9 cellular contexts compared by ENCODE assay signal in the genomic region with DNA sequence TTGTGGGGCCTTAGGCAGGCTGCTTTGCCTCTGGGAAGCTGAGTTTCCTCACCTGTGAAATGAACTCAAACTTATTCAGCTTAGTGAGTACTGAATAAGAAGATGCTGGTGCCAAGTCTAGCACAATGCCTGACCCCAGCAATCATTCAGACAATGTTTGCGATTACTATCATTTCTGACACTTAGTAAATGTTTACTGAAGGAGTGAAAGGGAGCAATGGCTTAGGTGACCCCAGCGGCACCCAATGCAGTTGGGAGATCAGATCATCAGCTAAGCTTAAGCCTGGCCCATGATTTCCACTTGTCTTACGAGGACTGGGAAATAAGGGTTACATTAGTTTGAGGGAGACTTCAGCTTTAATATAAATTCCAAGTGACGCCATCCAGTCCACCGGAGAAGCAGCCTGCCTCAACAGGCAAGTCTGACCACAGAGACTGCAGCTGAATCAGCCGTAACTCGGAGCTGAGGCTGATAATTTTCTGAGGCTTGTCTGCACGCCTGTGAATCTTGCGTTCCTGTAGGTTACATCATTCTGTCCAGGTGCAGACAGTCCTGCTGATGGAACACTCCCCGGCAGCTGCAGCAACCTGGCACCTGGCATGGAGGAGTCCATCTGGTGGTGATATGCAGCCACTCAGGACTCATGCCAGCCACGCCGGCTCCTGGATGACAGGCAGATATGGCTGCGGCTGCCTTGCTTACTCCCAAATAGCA. TPM values are rescaled to one million over a fixed set of nuclear protein-coding genes. Genes with fewer than 3 reads are reported as not detected.
DNase-seq lines count a peak whose midpoint lies in the region; ATAC-seq and TF ChIP-seq lines count a peak whose summit lies in the region.
"Had no signal": no experiment of that assay in that cellular context is flagged by ENCODE, and none has a peak within 500 bp of the region (broad histone marks: within the 10 kb centered on the region; RNA-seq: fewer than 3 reads in every experiment).

No MANE protein-coding gene starts in this region.

- no peak for TF ChIP-seq EP300 in transverse colon (IDR thresholded peaks at IDR 0.05; ENCODE audit: low read depth)

- H3K9me3 ChIP-seq in OCI-LY3 (ENCODE audit: insufficient read depth, low read length) (no peaks in the 10 kb centered on the region), heart left ventricle (no peaks in the 10 kb centered on the region), transverse colon (no peaks in the 10 kb centered on the region)

- no peak for TF ChIP-seq POLR2A in heart left ventricle (IDR thresholded peaks at IDR 0.05)
- no peak for TF ChIP-seq POLR2A in transverse colon (IDR thresholded peaks at IDR 0.05)

- H3K27me3 ChIP-seq in OCI-LY3 (ENCODE audit: low read depth, low read length) (peaks cover 5% of the 10 kb centered on the region; the same call in 1 of the 2 replicates), heart left ventricle (no peaks in the 10 kb centered on the region), transverse colon (no peaks in the 10 kb centered on the region)

- WGBS in heart left ventricle, 4 donors: 52 to 67% (median 59%) methylated on average over 9 to 13 of the region's 13 CpGs
- 47% methylated on average over 13 of the region's 13 CpGs; no CpG with 5 or more reads in 1 of the 2 donors for WGBS in transverse colon (ENCODE audit: low coverage in 1 of 2), 2 donors

- H3K4me2 ChIP-seq in OCI-LY3 (ENCODE audit: low read length): peak overlapping the region; percentile 51

- in situ Hi-C loops in transverse colon (cut with MboI; ENCODE audit: low pct_ligation_motif_present in 1 of 4, low pct_unique_long_range_greater_than_20kb in 1 of 4, low sequenced_read_pairs in 3 of 4): loop anchor here in 3 of 4 donors (10.0 kb wide), 1 partner anchor 164 kb away; no protein-coding TSS in a partner anchor

- H2AFZ ChIP-seq in OCI-LY3 (ENCODE audit: low read depth, low read length): no peak overlapping the region

- no peaks in the 10 kb centered on the region for H4K20me1 ChIP-seq in OCI-LY3 (ENCODE audit: insufficient read depth, low read length)

- ATAC-seq in heart left ventricle: peak in 3 of 4 donors; percentile 14 to 41 (median 14)
- ATAC-seq in GM19324 (IDR thresholded peaks at IDR 0.05; ENCODE audit: low FRiP score, unreplicated experiment): no peak
- ATAC-seq: natural killer cell had no signal

- H3K27ac ChIP-seq in OCI-LY3 (ENCODE audit: low read length): no peak overlapping the region
- no peak overlapping the region for H3K27ac ChIP-seq in heart left ventricle
- no peak overlapping the region for H3K27ac ChIP-seq in transverse colon

- H3K4me1 ChIP-seq in OCI-LY3 (ENCODE audit: low read length) (peaks cover 25% of the 10 kb centered on the region), heart left ventricle (peaks cover 0 to 27% (median 15%) of the 10 kb centered on the region in 12 donors), transverse colon (peaks cover 0 to 12% (median under 1%) of the 10 kb centered on the region in 4 donors)

- no peak for TF ChIP-seq CTCF in OCI-LY3 (IDR thresholded peaks at IDR 0.05; ENCODE audit: low read depth, low read length)
- peak in 1 of 12 donors; percentile 9 for TF ChIP-seq CTCF in heart left ventricle (IDR thresholded peaks at IDR 0.05)
- peak in 1 of 5 experiments; percentile 35 for TF ChIP-seq CTCF in transverse colon (IDR thresholded peaks at IDR 0.05)

- DNase-seq in NCI-H1105 (lab: John Stamatoyannopoulos, UW) (peak; percentile 73), heart left ventricle (peak in 3 of 5 donors; percentile 66 to 76 (median 74)), transverse colon (peak; percentile 58)
- DNase-seq in activated effector memory CD4-positive, alpha-beta T cell treated with Interleukin-2 at 50 U/mL for 16 hours: no peak
- DNase-seq in stimulated activated naive CD4-positive, alpha-beta T cell (lab: John Stamatoyannopoulos, UW): no peak
- DNase-seq: activated CD4-positive, alpha-beta T cell treated with anti-CD3 and anti-CD28 coated beads, Interleukin-2, amount 50 U/mL, for 48 hours; natural killer cell had no signal

- peak overlapping the region; percentile 31 for H3K4me3 ChIP-seq in OCI-LY3 (ENCODE audit: low read length)
- no peak overlapping the region for H3K4me3 ChIP-seq in heart left ventricle
- no peak overlapping the region for H3K4me3 ChIP-seq in transverse colon

- H3K36me3 ChIP-seq in OCI-LY3 (replicated peaks; ENCODE audit: low read depth, low read length) (no peaks in the 10 kb centered on the region), heart left ventricle (no peaks in the 10 kb centered on the region), transverse colon (no peaks in the 10 kb centered on the region)

- H3K9ac ChIP-seq in OCI-LY3 (ENCODE audit: low read length): no peak overlapping the region

- intact Hi-C loops in heart left ventricle (cut with DNase I) (loop anchor here in 2 of 10 donors (5.0 kb wide), 2 partner anchors 52 to 152 kb away; partner anchors contain the start of gene ARHGAP26 (in 1 of the 2)), transverse colon (cut with DNase I; ENCODE audit: low total_unique reads) (loop anchor here (5.0 kb wide), 1 partner anchor 47 kb away; no protein-coding TSS in a partner anchor)

- no peaks in the 10 kb centered on the region for H3K79me2 ChIP-seq in OCI-LY3 (ENCODE audit: low read length)

RNA-seq across cellular contexts. Expression of gene FGF1, which starts 34.8 kb away (rescaled TPM):
- 10 to 100 TPM; 41.2 to 74.7 (median 50.5) TPM for total RNA-seq in heart left ventricle
- 10 to 100 TPM in 1 of 2 donors, 1 to 10 TPM in 1; 8.7 to 22.4 TPM for polyA plus RNA-seq in heart left ventricle
- under 1 TPM in 2 of 4 donors, not detected in 2; 0.32 to 0.41 TPM for total RNA-seq in transverse colon
- total RNA-seq: natural killer cell had no signal

RNA-seq across cellular contexts. Expression of gene ARHGAP26, which starts 49.5 kb away (rescaled TPM):
- total RNA-seq in heart left ventricle: 10 to 100 TPM; 22.9 to 52.1 (median 35.6) TPM
- 10 to 100 TPM; 11.9 to 18.2 TPM for polyA plus RNA-seq in heart left ventricle
- 10 to 100 TPM; 61.0 to 76.7 (median 61.2) TPM for total RNA-seq in transverse colon

Comparison
In these comparisons a context has a peak if more than half of its experiments do, and no peak if none do; other contexts are left out.
1. DNase-seq: peak in NCI-H1105 (single experiment), heart left ventricle (3 of 5) and transverse colon (single experiment); none in activated effector memory CD4-positive, alpha-beta T cell treated with Interleukin-2 at 50 U/mL for 16 hours (single experiment) and stimulated activated naive CD4-positive, alpha-beta T cell (0 of 6).
2. RNA of gene FGF1, which starts 34.8 kb away (total RNA-seq): 41.2 to 74.7 TPM in heart left ventricle; 0.32 to 0.41 TPM in transverse colon; every median in the first group is over 10 times any median in the second.